In the genomic region with DNA sequence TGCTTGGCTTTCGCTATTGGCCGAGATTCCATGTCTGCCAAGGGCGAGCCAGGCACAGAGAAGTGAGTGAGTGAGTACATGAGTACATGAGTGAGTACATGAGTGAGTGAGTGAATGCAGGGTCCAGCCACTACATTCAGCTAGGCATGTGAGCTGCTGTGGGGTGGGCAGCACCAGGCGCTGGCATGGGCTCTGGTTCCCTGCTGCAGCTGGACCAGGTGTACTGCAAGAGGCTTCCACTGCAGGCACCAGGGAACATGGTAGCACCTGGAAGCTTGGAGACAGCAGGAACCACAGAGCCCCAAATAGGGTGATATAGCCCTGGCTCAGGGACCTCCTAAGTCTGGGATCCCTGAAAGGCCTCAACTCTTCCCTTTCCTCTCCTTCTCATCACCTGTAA, we compare ENCODE assay signal across 20 cellular contexts.
DNase-seq lines count a peak whose midpoint lies in the region; ATAC-seq and TF ChIP-seq lines count a peak whose summit lies in the region.
"Had no signal": no experiment of that assay in that cellular context is flagged by ENCODE, and none has a peak within 500 bp of the region (broad histone marks: within the 10 kb centered on the region; RNA-seq: fewer than 3 reads in every experiment).

No MANE protein-coding gene starts in this region.

- no peaks in the 10 kb centered on the region for H3K9me3 Mint-ChIP-seq in stimulated activated naive CD8-positive, alpha-beta T cell treated with anti-CD3 and anti-CD28 coated beads, Interleukin-15, amount 100 ng/mL, for 72 hours
- H3K9me3 Mint-ChIP-seq in stimulated activated effector memory CD8-positive, alpha-beta T cell treated with anti-CD3 and anti-CD28 coated beads, Interleukin-12 subunit alpha, Interleukin-12 subunit beta, amount 100 ng/mL, for 72 hours: no peaks in the 10 kb centered on the region
- no peaks in the 10 kb centered on the region for H3K9me3 Mint-ChIP-seq in activated CD8-positive, alpha-beta T cell treated with anti-CD3 and anti-CD28 coated beads, Interleukin-2, amount 10 ng/mL, durations not matched to agents 7 days and 5 days (ENCODE audit: insufficient read depth)
- H3K9me3 Mint-ChIP-seq: CD4-positive, CD25-positive, alpha-beta regulatory T cell; CD8-positive, alpha-beta T cell had no signal

- H3K36me3 ChIP-seq in osteoblast (ENCODE audit: insufficient read depth, low read length) (no peaks in the 10 kb centered on the region), upper lobe of right lung (no peaks in the 10 kb centered on the region)
- H3K36me3 ChIP-seq: BLaER1 had no signal

- no peaks in the 10 kb centered on the region for H4K20me1 ChIP-seq in osteoblast (ENCODE audit: insufficient read depth, low read length)
- H4K20me1 ChIP-seq: BLaER1 had no signal

- CTCF ChIA-PET in activated CD8-positive, alpha-beta T cell treated with anti-CD3 and anti-CD28 coated beads, Interleukin-2, amount 10 ng/mL, durations not matched to agents 7 days and 5 days (lab: Charles Lee): interaction anchor here (0.8 kb wide), 1 partner anchor 22 kb away, joined by 3 read pairs; no protein-coding TSS in a partner anchor

- no peak overlapping the region for H3K4me3 Mint-ChIP-seq in stimulated activated naive CD8-positive, alpha-beta T cell treated with anti-CD3 and anti-CD28 coated beads, Interleukin-15, amount 100 ng/mL, for 72 hours
- no peak overlapping the region for H3K4me3 Mint-ChIP-seq in stimulated activated effector memory CD8-positive, alpha-beta T cell treated with anti-CD3 and anti-CD28 coated beads, Interleukin-12 subunit alpha, Interleukin-12 subunit beta, amount 100 ng/mL, for 72 hours
- H3K4me3 Mint-ChIP-seq in activated CD8-positive, alpha-beta T cell treated with anti-CD3 and anti-CD28 coated beads, Interleukin-2, amount 10 ng/mL, durations not matched to agents 7 days and 5 days: no peak overlapping the region
- H3K4me3 Mint-ChIP-seq: B cell; CD4-positive, CD25-positive, alpha-beta regulatory T cell; CD8-positive, alpha-beta T cell had no signal

- no peaks in the 10 kb centered on the region for H3K4me1 Mint-ChIP-seq in stimulated activated naive CD8-positive, alpha-beta T cell treated with anti-CD3 and anti-CD28 coated beads, Interleukin-15, amount 100 ng/mL, for 72 hours
- no peaks in the 10 kb centered on the region for H3K4me1 Mint-ChIP-seq in stimulated activated effector memory CD8-positive, alpha-beta T cell treated with anti-CD3 and anti-CD28 coated beads, Interleukin-12 subunit alpha, Interleukin-12 subunit beta, amount 100 ng/mL, for 72 hours
- no peaks in the 10 kb centered on the region for H3K4me1 Mint-ChIP-seq in activated CD8-positive, alpha-beta T cell treated with anti-CD3 and anti-CD28 coated beads, Interleukin-2, amount 10 ng/mL, durations not matched to agents 7 days and 5 days (ENCODE audit: low read depth)
- H3K4me1 Mint-ChIP-seq: B cell; CD4-positive, CD25-positive, alpha-beta regulatory T cell had no signal

- POLR2A ChIA-PET in activated CD8-positive, alpha-beta T cell treated with anti-CD3 and anti-CD28 coated beads, Interleukin-2, amount 10 ng/mL, durations not matched to agents 7 days and 5 days (lab: Charles Lee): no interaction called here

- H3K36me3 Mint-ChIP-seq in stimulated activated effector memory CD8-positive, alpha-beta T cell treated with anti-CD3 and anti-CD28 coated beads, Interleukin-12 subunit alpha, Interleukin-12 subunit beta, amount 100 ng/mL, for 72 hours: no peaks in the 10 kb centered on the region
- no peaks in the 10 kb centered on the region for H3K36me3 Mint-ChIP-seq in activated CD8-positive, alpha-beta T cell treated with anti-CD3 and anti-CD28 coated beads, Interleukin-2, amount 10 ng/mL, durations not matched to agents 7 days and 5 days (ENCODE audit: low read depth)
- H3K36me3 Mint-ChIP-seq: CD4-positive, CD25-positive, alpha-beta regulatory T cell; CD8-positive, alpha-beta T cell had no signal

- H3K27ac Mint-ChIP-seq in stimulated activated naive CD8-positive, alpha-beta T cell treated with anti-CD3 and anti-CD28 coated beads, Interleukin-15, amount 100 ng/mL, for 72 hours: peak overlapping the region in 1 of 2 donors; percentile 27
- no peak overlapping the region for H3K27ac Mint-ChIP-seq in stimulated activated effector memory CD8-positive, alpha-beta T cell treated with anti-CD3 and anti-CD28 coated beads, Interleukin-12 subunit alpha, Interleukin-12 subunit beta, amount 100 ng/mL, for 72 hours
- H3K27ac Mint-ChIP-seq in activated CD8-positive, alpha-beta T cell treated with anti-CD3 and anti-CD28 coated beads, Interleukin-2, amount 10 ng/mL, durations not matched to agents 7 days and 5 days: no peak overlapping the region
- H3K27ac Mint-ChIP-seq: B cell; CD4-positive, CD25-positive, alpha-beta regulatory T cell; CD8-positive, alpha-beta T cell had no signal

- peak overlapping the region; percentile 15 for H2AFZ ChIP-seq in osteoblast (ENCODE audit: low read length)
- H2AFZ ChIP-seq: GM23248 had no signal

- H3K27ac ChIP-seq in osteoblast (ENCODE audit: low read depth, low read length) (no peak overlapping the region), upper lobe of right lung (no peak overlapping the region)
- H3K27ac ChIP-seq: 22Rv1, BLaER1, C4-2B, GM23248 had no signal

- H3K27me3 Mint-ChIP-seq in stimulated activated naive CD8-positive, alpha-beta T cell treated with anti-CD3 and anti-CD28 coated beads, Interleukin-15, amount 100 ng/mL, for 72 hours: no peaks in the 10 kb centered on the region
- H3K27me3 Mint-ChIP-seq in activated CD8-positive, alpha-beta T cell treated with anti-CD3 and anti-CD28 coated beads, Interleukin-2, amount 10 ng/mL, durations not matched to agents 7 days and 5 days (ENCODE audit: low read depth): no peaks in the 10 kb centered on the region
- H3K27me3 Mint-ChIP-seq: B cell; CD4-positive, CD25-positive, alpha-beta regulatory T cell had no signal

- H3K27me3 ChIP-seq in osteoblast (ENCODE audit: insufficient read depth, low read length): no peaks in the 10 kb centered on the region
- no peaks in the 10 kb centered on the region for H3K27me3 ChIP-seq in upper lobe of right lung
- H3K27me3 ChIP-seq: BLaER1 had no signal

- no peak overlapping the region for H3K4me2 ChIP-seq in osteoblast (ENCODE audit: insufficient read depth, low read length)
- H3K4me2 ChIP-seq: BLaER1 had no signal

- H3K9me3 ChIP-seq in osteoblast (ENCODE audit: low read depth, low read length) (no peaks in the 10 kb centered on the region), upper lobe of right lung (no peaks in the 10 kb centered on the region)
- H3K9me3 ChIP-seq: Caco-2 had no signal

- intact Hi-C loops in upper lobe of right lung (cut with DNase I): no loop called here

- peak; percentile 18 for ATAC-seq in stimulated activated naive CD8-positive, alpha-beta T cell treated with anti-CD3 and anti-CD28 coated beads, Interleukin-15, amount 100 ng/mL, for 72 hours
- no peak for ATAC-seq in stimulated activated naive CD8-positive, alpha-beta T cell treated with anti-CD3 and anti-CD28 coated beads, Interleukin-15, Interleukin-2, amounts not matched to agents 100 U/mL and 50 U/mL, for 24 hours
- peak; percentile 46 for ATAC-seq in stimulated activated effector memory CD8-positive, alpha-beta T cell treated with anti-CD3 and anti-CD28 coated beads, Interleukin-12 subunit alpha, Interleukin-12 subunit beta, amount 100 ng/mL, for 72 hours
- peak; percentile 17 for ATAC-seq in upper lobe of right lung
- ATAC-seq in activated CD8-positive, alpha-beta T cell treated with anti-CD3 and anti-CD28 coated beads, Interleukin-2, amount 10 ng/mL, durations not matched to agents 7 days and 5 days: no peak
- ATAC-seq: CD8-positive, alpha-beta T cell had no signal

- TF ChIP-seq CTCF in osteoblast (IDR thresholded peaks at IDR 0.05; ENCODE audit: extremely low read depth, low read depth, low read length): no peak
- TF ChIP-seq CTCF in upper lobe of right lung (IDR thresholded peaks at IDR 0.05): no peak

- H3K4me1 ChIP-seq in osteoblast (ENCODE audit: insufficient read depth, low read length) (no peaks in the 10 kb centered on the region), upper lobe of right lung (no peaks in the 10 kb centered on the region)
- H3K4me1 ChIP-seq: BLaER1, Caco-2 had no signal

- H3K79me2 ChIP-seq in osteoblast (ENCODE audit: insufficient read depth, low read length): no peaks in the 10 kb centered on the region

- DNase-seq in stimulated activated naive CD8-positive, alpha-beta T cell treated with anti-CD3 and anti-CD28 coated beads, Interleukin-15, amount 100 ng/mL, for 72 hours: no peak
- DNase-seq in stimulated activated naive CD8-positive, alpha-beta T cell treated with anti-CD3 and anti-CD28 coated beads, Interleukin-15, Interleukin-2, amounts not matched to agents 100 U/mL and 50 U/mL, for 24 hours: no peak
- no peak for DNase-seq in osteoblast (ENCODE audit: insufficient read length, low spot score, missing footprints)
- no peak for DNase-seq in stimulated activated effector memory CD8-positive, alpha-beta T cell treated with anti-CD3 and anti-CD28 coated beads, Interleukin-12 subunit alpha, Interleukin-12 subunit beta, amount 100 ng/mL, for 72 hours (ENCODE audit: low spot score in 2 of 2)
- no peak for DNase-seq in upper lobe of right lung
- DNase-seq in stimulated activated CD4-positive, alpha-beta T cell treated with anti-CD3 and anti-CD28 coated beads, Interleukin-2, amount 100 ng/mL, for 24 hours: no peak
- DNase-seq in activated CD8-positive, alpha-beta T cell treated with anti-CD3 and anti-CD28 coated beads, Interleukin-2, amount 10 ng/mL, durations not matched to agents 7 days and 5 days: no peak
- DNase-seq in central memory CD4-positive, alpha-beta T cell: no peak
- DNase-seq: Caco-2; CD4-positive, CD25-positive, alpha-beta regulatory T cell; CD8-positive, alpha-beta T cell; DMS153; DND-41; GM23248; H7; HCEC 1CT had no signal

- H3K4me3 ChIP-seq in osteoblast (ENCODE audit: insufficient read depth, low read length) (no peak overlapping the region), upper lobe of right lung (no peak overlapping the region)
- H3K4me3 ChIP-seq: BLaER1, GM23248 had no signal

Comparison
In these comparisons a context has a peak if more than half of its experiments do, and no peak if none do; other contexts are left out.
1. ATAC-seq: peak in stimulated activated naive CD8-positive, alpha-beta T cell treated with anti-CD3 and anti-CD28 coated beads, Interleukin-15, amount 100 ng/mL, for 72 hours (single experiment), stimulated activated effector memory CD8-positive, alpha-beta T cell treated with anti-CD3 and anti-CD28 coated beads, Interleukin-12 subunit alpha, Interleukin-12 subunit beta, amount 100 ng/mL, for 72 hours (single experiment) and upper lobe of right lung (single experiment); none in stimulated activated naive CD8-positive, alpha-beta T cell treated with anti-CD3 and anti-CD28 coated beads, Interleukin-15, Interleukin-2, amounts not matched to agents 100 U/mL and 50 U/mL, for 24 hours (single experiment) and activated CD8-positive, alpha-beta T cell treated with anti-CD3 and anti-CD28 coated beads, Interleukin-2, amount 10 ng/mL, durations not matched to agents 7 days and 5 days (single experiment).